In the genomic region with DNA sequence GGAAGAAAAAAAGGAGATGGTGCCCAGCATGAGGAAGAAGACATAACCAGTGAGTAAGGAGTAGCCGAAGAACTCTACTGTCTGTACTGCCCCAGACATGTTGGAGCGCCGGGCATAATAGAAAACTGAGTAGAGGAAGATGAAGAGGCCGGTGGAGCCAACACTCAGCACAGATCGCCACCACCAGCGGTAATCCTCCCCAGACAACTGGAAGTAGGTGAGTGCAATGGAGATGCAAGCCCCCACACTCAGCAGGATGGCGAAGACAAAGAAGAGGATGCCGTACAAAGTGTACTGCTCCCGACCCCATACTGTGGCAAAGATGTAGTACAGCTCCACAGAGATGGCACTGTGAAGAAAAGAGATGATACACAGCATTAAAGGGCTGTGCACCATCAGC, we compare ENCODE assay signal across 2 cellular contexts.
TF ChIP-seq lines count a peak whose summit lies in the region.

No MANE protein-coding gene starts in this region.

TF ChIP-seq in A549, 52 proteins besides CTCF, POLR2A, EP300 and RAD21:
- TF ChIP-seq NR3C1 (IDR thresholded peaks at IDR 0.05) (no peak), HOXA7 (CRISPR knock-in tag; IDR thresholded peaks at IDR 0.05) (no peak), HOXB5 (CRISPR knock-in tag; IDR thresholded peaks at IDR 0.05) (no peak), ZFP36 (IDR thresholded peaks at IDR 0.05; ENCODE audit: borderline replicate concordance, partially characterized antibody) (no peak), SREBF2 (IDR thresholded peaks at IDR 0.05) (no peak)

TF ChIP-seq in HCT116, 20 proteins besides CTCF, POLR2A, EP300 and RAD21:
- TF ChIP-seq, protein P1, sequence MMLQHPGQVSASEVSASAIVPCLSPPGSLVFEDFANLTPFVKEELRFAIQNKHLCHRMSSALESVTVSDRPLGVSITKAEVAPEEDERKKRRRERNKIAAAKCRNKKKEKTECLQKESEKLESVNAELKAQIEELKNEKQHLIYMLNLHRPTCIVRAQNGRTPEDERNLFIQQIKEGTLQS (IDR thresholded peaks at IDR 0.05): no peak
- TF ChIP-seq EZH2phosphoT487 (IDR thresholded peaks at IDR 0.05; ENCODE audit: borderline replicate concordance): no peak
